In genomic region chr9:33255006-33255405, GRCh38 we compare ENCODE assay signal across 17 cellular contexts. TPM values are rescaled to one million over a fixed set of nuclear protein-coding genes. Genes with fewer than 3 reads are reported as not detected.
A peak's percentile ranks its signal among the peaks of the same experiment; 100 is the strongest.
DNase-seq lines count a peak whose midpoint lies in the region; ATAC-seq and TF ChIP-seq lines count a peak whose summit lies in the region.
"Had no signal": no experiment of that assay in that cellular context is flagged by ENCODE, and none has a peak within 500 bp of the region (broad histone marks: within the 10 kb centered on the region; RNA-seq: fewer than 3 reads in every experiment).

No MANE protein-coding gene starts in this region.

- TF ChIP-seq POLR2A in suprapubic skin (IDR thresholded peaks at IDR 0.05) = no peak

- H3K9me3 ChIP-seq in CD8-positive, alpha-beta T cell (ENCODE audit: low read length) = no peaks in the 10 kb centered on the region
- no peaks in the 10 kb centered on the region for H3K9me3 ChIP-seq in HEK293 (ENCODE audit: control insufficient read depth, insufficient read depth, low read depth, low read length)
- H3K9me3 ChIP-seq in mesenchymal stem cell (ENCODE audit: control insufficient read depth, low read length) = no peaks in the 10 kb centered on the region
- no peaks in the 10 kb centered on the region for H3K9me3 ChIP-seq in suprapubic skin

- H3K14ac ChIP-seq in mesenchymal stem cell (ENCODE audit: low read length in 2 of 2) = no peak overlapping the region

- intact Hi-C loops in CD8-positive, alpha-beta T cell (cut with DNase I, micrococcal nuclease) = no loop called here

- no peaks in the 10 kb centered on the region for H3K4me1 ChIP-seq in CD8-positive, alpha-beta T cell (ENCODE audit: insufficient read depth, low read length)
- H3K4me1 ChIP-seq in HEK293 (ENCODE audit: control insufficient read depth, insufficient read depth, low read length) (no peaks in the 10 kb centered on the region), mesenchymal stem cell (ENCODE audit: control insufficient read depth, insufficient read depth, low read depth, low read length) (peaks cover 8% of the 10 kb centered on the region), suprapubic skin (peaks cover 6% of the 10 kb centered on the region)

- H3K79me1 ChIP-seq in mesenchymal stem cell (replicated peaks; ENCODE audit: low read length, poor library complexity, severe bottlenecking) = peaks cover 13% of the 10 kb centered on the region

- H2BK15ac ChIP-seq in mesenchymal stem cell (ENCODE audit: low read depth, poor library complexity, severe bottlenecking) = no peak overlapping the region

- H2BK5ac ChIP-seq in mesenchymal stem cell (ENCODE audit: low read depth, low read length, poor library complexity, severe bottlenecking) = no peak overlapping the region

- no peak overlapping the region for H3K27ac ChIP-seq in CD8-positive, alpha-beta T cell (ENCODE audit: low read depth, low read length)
- H3K27ac ChIP-seq in HEK293 (ENCODE audit: extremely low read depth, low read depth, low read length) = no peak overlapping the region
- H3K27ac ChIP-seq in mesenchymal stem cell (ENCODE audit: low read length, poor library complexity, severe bottlenecking) = no peak overlapping the region
- peak overlapping the region; percentile 7 for H3K27ac ChIP-seq in suprapubic skin
- H3K27ac ChIP-seq: C4-2B had no signal

- POLR2A ChIA-PET in CD8-positive, alpha-beta T cell (lab: Charles Lee) = no interaction called here
- POLR2A ChIA-PET in HEK293 (lab: Yijun Ruan, JAX) = interaction anchor here (1.1 kb wide), 1 partner anchor 8 kb away, joined by 3 read pairs; no protein-coding TSS in a partner anchor

- H3K4me3 Mint-ChIP-seq in CD8-positive, alpha-beta T cell = no peak overlapping the region
- H3K4me3 Mint-ChIP-seq: CD4-positive, alpha-beta memory T cell had no signal

- H3K9ac ChIP-seq in mesenchymal stem cell (ENCODE audit: low read length) = no peak overlapping the region

- H3K18ac ChIP-seq in mesenchymal stem cell (ENCODE audit: low read depth in 1 of 2, low read length in 2 of 2) = no peak overlapping the region

- DNase-seq in CD8-positive, alpha-beta T cell = no peak
- no peak for DNase-seq in mesenchymal stem cell
- DNase-seq in suprapubic skin (ENCODE audit: low spot score in 2 of 2) = no peak
- DNase-seq in stimulated activated CD4-positive, alpha-beta T cell treated with anti-CD3 and anti-CD28 coated beads, Interleukin-2, amount 100 ng/mL, for 24 hours = no peak
- no peak for DNase-seq in NCI-H2107 treated with DMSO at 0.1 percent for 48 hours (lab: John Stamatoyannopoulos, UW; ENCODE audit: unreplicated experiment)
- DNase-seq: ACHN; AML-193; Calu3; CD4-positive, alpha-beta memory T cell; DMS79 treated with DMSO at 0.1 percent for 48 hours; GOT3; H7 had no signal

- no peak for ATAC-seq in CD8-positive, alpha-beta T cell
- ATAC-seq: GM12878, HCT116 had no signal

- H3K9me3 Mint-ChIP-seq in CD8-positive, alpha-beta T cell = no peaks in the 10 kb centered on the region

- no peak overlapping the region for H4K91ac ChIP-seq in mesenchymal stem cell (ENCODE audit: low read length)

- no peak overlapping the region for H2BK120ac ChIP-seq in mesenchymal stem cell (ENCODE audit: low read depth, low read length)

- TF ChIP-seq CTCF in CD8-positive, alpha-beta T cell (IDR thresholded peaks at IDR 0.05) = no peak
- TF ChIP-seq CTCF in HEK293 (tag by site-specific recombination; IDR thresholded peaks at IDR 0.05) (no peak), suprapubic skin (IDR thresholded peaks at IDR 0.05) (no peak)

- 96% methylated on average over 8 of the region's 8 CpGs for WGBS in mesenchymal stem cell
- 92% methylated on average over 6 of the region's 8 CpGs for WGBS in suprapubic skin

- no peak overlapping the region for H2BK12ac ChIP-seq in mesenchymal stem cell (ENCODE audit: low read length in 2 of 2)

- CTCF ChIA-PET in CD8-positive, alpha-beta T cell (lab: Charles Lee) = interaction anchor here (0.6 kb wide), 1 partner anchor 101 kb away, joined by 3 read pairs; no protein-coding TSS in a partner anchor
- CTCF ChIA-PET in HEK293 (lab: Yijun Ruan, JAX) = no interaction called here

- H2AK5ac ChIP-seq in mesenchymal stem cell (ENCODE audit: low read length, severe bottlenecking) = no peak overlapping the region

- H3K4ac ChIP-seq in mesenchymal stem cell (ENCODE audit: low read depth in 1 of 2, low read length in 2 of 2) = no peak overlapping the region

- H3K27me3 Mint-ChIP-seq in CD8-positive, alpha-beta T cell (ENCODE audit: low read depth) = no peaks in the 10 kb centered on the region
- H3K27me3 Mint-ChIP-seq: CD4-positive, alpha-beta memory T cell had no signal

- peaks cover 35% of the 10 kb centered on the region for H3K36me3 ChIP-seq in CD8-positive, alpha-beta T cell (ENCODE audit: insufficient read depth, low read length)
- H3K36me3 ChIP-seq in HEK293 (ENCODE audit: control insufficient read depth in 2 of 2, insufficient read depth in 1 of 2, low read length in 2 of 2) = peaks cover 23 to 80% of the 10 kb centered on the region in 2 experiments
- peaks cover 27 to 78% of the 10 kb centered on the region in 2 experiments for H3K36me3 ChIP-seq in mesenchymal stem cell (ENCODE audit: control insufficient read depth in 1 of 2, insufficient read depth in 2 of 2, low read depth in 1 of 2, low read length in 2 of 2)
- peaks cover 85% of the 10 kb centered on the region for H3K36me3 ChIP-seq in suprapubic skin

- no peaks in the 10 kb centered on the region for H3K27me3 ChIP-seq in CD8-positive, alpha-beta T cell (ENCODE audit: insufficient read depth, low read length)
- H3K27me3 ChIP-seq in mesenchymal stem cell (ENCODE audit: control insufficient read depth in 1 of 2, insufficient read depth in 1 of 2, low read length in 2 of 2) (no peaks in the 10 kb centered on the region), suprapubic skin (no peaks in the 10 kb centered on the region)

- no peak overlapping the region for H3K4me3 ChIP-seq in CD8-positive, alpha-beta T cell (ENCODE audit: low read depth, low read length)
- H3K4me3 ChIP-seq in HEK293 (ENCODE audit: low read depth, low read length) (no peak overlapping the region), mesenchymal stem cell (ENCODE audit: insufficient read depth in 1 of 2, low read depth in 1 of 2, low read length in 2 of 2) (no peak overlapping the region), suprapubic skin (no peak overlapping the region)
- H3K4me3 ChIP-seq: GM12878 had no signal

- H3K36me3 Mint-ChIP-seq in CD8-positive, alpha-beta T cell = peaks cover 83% of the 10 kb centered on the region

- no peak for TF ChIP-seq EP300 in suprapubic skin (IDR thresholded peaks at IDR 0.05)

- H3K4me2 ChIP-seq in mesenchymal stem cell (ENCODE audit: low read length, poor library complexity, severe bottlenecking) = no peak overlapping the region

- no peak overlapping the region for H2AFZ ChIP-seq in mesenchymal stem cell (ENCODE audit: low read depth, low read length)

- H3K23ac ChIP-seq in mesenchymal stem cell (ENCODE audit: low read length in 2 of 2) = no peak overlapping the region

- H3K27ac Mint-ChIP-seq in CD8-positive, alpha-beta T cell = peak overlapping the region; percentile 60

- H3K4me1 Mint-ChIP-seq in CD8-positive, alpha-beta T cell (ENCODE audit: low read depth) = peaks cover 5% of the 10 kb centered on the region

- H4K8ac ChIP-seq in mesenchymal stem cell (ENCODE audit: low read length) = peak overlapping the region; percentile 12

TF ChIP-seq in HEK293, 187 proteins besides CTCF, POLR2A, EP300 and RAD21:
- no peak for TF ChIP-seq ZNF324 (tag by site-specific recombination; IDR thresholded peaks at IDR 0.05)
- TF ChIP-seq ZNF660 (tag by site-specific recombination; IDR thresholded peaks at IDR 0.05) = no peak
- TF ChIP-seq BCL11A (tag by site-specific recombination; IDR thresholded peaks at IDR 0.05; ENCODE audit: low read depth) = no peak
- no peak for TF ChIP-seq KLF10 (tag by site-specific recombination; IDR thresholded peaks at IDR 0.05)
- TF ChIP-seq ZNF202 (tag by site-specific recombination; IDR thresholded peaks at IDR 0.05; ENCODE audit: borderline replicate concordance) = no peak
- peak; percentile 29; the same call in 1 of the 2 replicates for TF ChIP-seq ZBTB17 (tag by site-specific recombination; IDR thresholded peaks at IDR 0.05)
TF ChIP-seq in HEK293: peak in this region for 1.

RNA-seq across cellular contexts. Expression of gene BAG1, which starts 9.5 kb away (rescaled TPM):
- 10 to 100 TPM; 56.8 to 64.3 TPM for total RNA-seq in CD8-positive, alpha-beta T cell
- polyA plus RNA-seq in mesenchymal stem cell (2013, experiment 1 of 2) = 33.1 TPM
- 33.0 TPM for polyA plus RNA-seq in mesenchymal stem cell (2013, experiment 2 of 2)
- 100 to 1,000 TPM in 1 of 4 donors, 10 to 100 TPM in 3; 63.6 to 140 (median 70.8) TPM for total RNA-seq in suprapubic skin

RNA-seq across cellular contexts. Expression of gene CHMP5, which starts 9.8 kb away (rescaled TPM):
- total RNA-seq in CD8-positive, alpha-beta T cell = 10 to 100 TPM; 13.4 to 14.2 TPM
- polyA plus RNA-seq in mesenchymal stem cell (2013, experiment 1 of 2) = 55.8 TPM
- 60.2 TPM for polyA plus RNA-seq in mesenchymal stem cell (2013, experiment 2 of 2)
- total RNA-seq in suprapubic skin = 10 to 100 TPM; 43.7 to 60.3 (median 50.7) TPM

RNA-seq across cellular contexts. Expression of gene SPINK4, which starts 15.0 kb away (rescaled TPM):
- not detected for total RNA-seq in CD8-positive, alpha-beta T cell
- not detected for polyA plus RNA-seq in mesenchymal stem cell (2013, experiment 1 of 2)
- 0.18 TPM for polyA plus RNA-seq in mesenchymal stem cell (2013, experiment 2 of 2)
- total RNA-seq in suprapubic skin = not detected
- total RNA-seq: Calu3; CD4-positive, alpha-beta memory T cell; GM12878; H7 had no signal
- polyA plus RNA-seq: BJ; CD4-positive, alpha-beta memory T cell; GM12878 had no signal

RNA-seq across cellular contexts. Expression of gene NFX1, which starts 35.3 kb away (rescaled TPM):
- total RNA-seq in CD8-positive, alpha-beta T cell = 10 to 100 TPM; 32.9 to 37.9 TPM
- polyA plus RNA-seq in mesenchymal stem cell (2013, experiment 1 of 2) = 21.7 TPM
- 21.5 TPM for polyA plus RNA-seq in mesenchymal stem cell (2013, experiment 2 of 2)
- total RNA-seq in suprapubic skin = 10 to 100 TPM; 42.0 to 91.4 (median 46.0) TPM
